9 cellular contexts compared by ENCODE assay signal in genomic region chr1:64895500-64895899, GRCh38.
A peak's percentile ranks its signal among the peaks of the same experiment; 100 is the strongest.
DNase-seq lines count a peak whose midpoint lies in the region; ATAC-seq and TF ChIP-seq lines count a peak whose summit lies in the region.
"Had no signal": no experiment of that assay in that cellular context is flagged by ENCODE, and none has a peak within 500 bp of the region (broad histone marks: within the 10 kb centered on the region; RNA-seq: fewer than 3 reads in every experiment).

No MANE protein-coding gene starts in this region.

- H3K4me1 Mint-ChIP-seq in activated naive CD8-positive, alpha-beta T cell (ENCODE audit: low read depth): peaks cover 96% of the 10 kb centered on the region
- H3K4me1 Mint-ChIP-seq in activated CD4-positive, alpha-beta T cell treated with anti-CD3 and anti-CD28 coated beads, Interleukin-2, amount 10 ng/mL, durations not matched to agents 7 days and 5 days: peaks cover 71% of the 10 kb centered on the region

- ATAC-seq in GM19467 (IDR thresholded peaks at IDR 0.05; ENCODE audit: unreplicated experiment): peak; percentile 80
- peak; percentile 64 for ATAC-seq in HG03196 (IDR thresholded peaks at IDR 0.05; ENCODE audit: unreplicated experiment)
- ATAC-seq in SK-N-SH treated with all-trans-retinoic acid at 6 μM for 48 hours: no peak

- no peaks in the 10 kb centered on the region for H3K27me3 Mint-ChIP-seq in activated naive CD8-positive, alpha-beta T cell
- H3K27me3 Mint-ChIP-seq in activated CD4-positive, alpha-beta T cell treated with anti-CD3 and anti-CD28 coated beads, Interleukin-2, amount 10 ng/mL, durations not matched to agents 7 days and 5 days: no peaks in the 10 kb centered on the region

- DNase-seq in GF-D8 (lab: John Stamatoyannopoulos, UW) (peak; percentile 85), SK-N-DZ (ENCODE audit: low spot score) (no peak), NCI-H2227 (lab: John Stamatoyannopoulos, UW; ENCODE audit: unreplicated experiment) (no peak)
- no peak for DNase-seq in activated CD4-positive, alpha-beta T cell treated with anti-CD3 and anti-CD28 coated beads, Interleukin-2, amount 10 ng/mL, durations not matched to agents 7 days and 5 days
- DNase-seq: small intestine had no signal

- CTCF ChIA-PET in activated CD4-positive, alpha-beta T cell treated with anti-CD3 and anti-CD28 coated beads, Interleukin-2, amount 10 ng/mL, durations not matched to agents 7 days and 5 days (lab: Charles Lee): interaction anchor here (1.0 to 2.4 kb wide), 3 partner anchors 11 to 116 kb away, joined by 3 to 7 read pairs (median 3); no protein-coding TSS in a partner anchor

- H3K36me3 Mint-ChIP-seq in activated naive CD8-positive, alpha-beta T cell: no peaks in the 10 kb centered on the region
- peaks cover 8% of the 10 kb centered on the region for H3K36me3 Mint-ChIP-seq in activated CD4-positive, alpha-beta T cell treated with anti-CD3 and anti-CD28 coated beads, Interleukin-2, amount 10 ng/mL, durations not matched to agents 7 days and 5 days (ENCODE audit: low read depth)

- peak overlapping the region; percentile 30 for H3K4me3 Mint-ChIP-seq in activated naive CD8-positive, alpha-beta T cell
- H3K4me3 Mint-ChIP-seq in activated CD4-positive, alpha-beta T cell treated with anti-CD3 and anti-CD28 coated beads, Interleukin-2, amount 10 ng/mL, durations not matched to agents 7 days and 5 days: no peak overlapping the region

- H3K9me3 Mint-ChIP-seq in activated naive CD8-positive, alpha-beta T cell (ENCODE audit: low read depth): no peaks in the 10 kb centered on the region
- H3K9me3 Mint-ChIP-seq in activated CD4-positive, alpha-beta T cell treated with anti-CD3 and anti-CD28 coated beads, Interleukin-2, amount 10 ng/mL, durations not matched to agents 7 days and 5 days: no peaks in the 10 kb centered on the region

- POLR2A ChIA-PET in activated CD4-positive, alpha-beta T cell treated with anti-CD3 and anti-CD28 coated beads, Interleukin-2, amount 10 ng/mL, durations not matched to agents 7 days and 5 days (lab: Charles Lee): no interaction called here

- H3K27ac Mint-ChIP-seq in activated naive CD8-positive, alpha-beta T cell: peak overlapping the region; percentile 22
- no peak overlapping the region for H3K27ac Mint-ChIP-seq in activated CD4-positive, alpha-beta T cell treated with anti-CD3 and anti-CD28 coated beads, Interleukin-2, amount 10 ng/mL, durations not matched to agents 7 days and 5 days

TF ChIP-seq in SK-N-SH treated with all-trans-retinoic acid at 6 μM for 48 hours, 23 proteins besides CTCF, POLR2A, EP300 and RAD21:
- TF ChIP-seq ZFP3 (CRISPR knock-in tag; IDR thresholded peaks at IDR 0.05): no peak
